Comparison of ENCODE assay signal across 1 cellular context in the genomic region with DNA sequence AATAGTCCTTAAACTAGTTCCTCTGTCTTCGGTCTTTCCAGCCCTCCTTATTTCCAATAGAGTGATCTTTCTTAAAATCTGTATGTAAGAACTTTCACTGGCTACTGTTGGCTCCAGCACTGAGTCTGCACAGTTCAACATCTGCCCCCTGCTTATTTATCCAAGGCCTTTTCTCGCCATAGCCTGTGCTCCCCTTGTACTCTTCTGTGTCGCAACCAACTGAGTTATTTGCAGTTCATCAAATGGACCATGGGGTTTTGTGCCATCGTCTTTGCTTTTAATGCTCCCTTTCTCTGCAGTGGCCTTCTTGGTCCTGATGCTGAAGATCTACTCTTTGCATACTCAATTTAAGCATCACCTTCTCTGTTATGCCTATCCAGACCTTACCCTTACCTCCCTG.
A peak's percentile ranks its signal among the peaks of the same experiment; 100 is the strongest.
TF ChIP-seq lines count a peak whose summit lies in the region.

No MANE protein-coding gene starts in this region.

TF ChIP-seq in HepG2, 621 proteins besides CTCF, POLR2A, EP300 and RAD21 (continued from another document):
- TF ChIP-seq CEBPZ (IDR thresholded peaks at IDR 0.05; ENCODE audit: low read length) (no peak), ZNF263 (CRISPR knock-in tag; IDR thresholded peaks at IDR 0.05) (peak; percentile 47; the same call in 1 of the 2 replicates), AHDC1 (CRISPR knock-in tag; IDR thresholded peaks at IDR 0.05; ENCODE audit: borderline replicate concordance) (peak; percentile 33; the same call in 1 of the 2 replicates)
